ENCODE assay signal across 14 cellular contexts in genomic region chr16:77898671-77899211, GRCh38.
DNase-seq lines count a peak whose midpoint lies in the region; ATAC-seq and TF ChIP-seq lines count a peak whose summit lies in the region.
"Had no signal": no experiment of that assay in that cellular context is flagged by ENCODE, and none has a peak within 500 bp of the region (broad histone marks: within the 10 kb centered on the region; RNA-seq: fewer than 3 reads in every experiment).

No MANE protein-coding gene starts in this region.

- CTCF ChIA-PET in CD4-positive, alpha-beta T cell (lab: Charles Lee): no interaction called here

- POLR2A ChIA-PET in CD4-positive, alpha-beta T cell (lab: Charles Lee): no interaction called here

- H3K27ac ChIP-seq in caudate nucleus (ENCODE audit: low read depth, low read length): peak overlapping the region; percentile 20
- no peak overlapping the region for H3K27ac ChIP-seq in CD4-positive, alpha-beta T cell (ENCODE audit: low read depth, low read length)
- H3K27ac ChIP-seq: cardiac muscle cell, HL-60, tibial artery had no signal

- H3K4me1 Mint-ChIP-seq in CD4-positive, alpha-beta T cell (ENCODE audit: low read depth): no peaks in the 10 kb centered on the region

- no peak overlapping the region for H3K4me3 Mint-ChIP-seq in CD4-positive, alpha-beta T cell
- H3K4me3 Mint-ChIP-seq: activated CD8-positive, alpha-beta T cell treated with anti-CD3 and anti-CD28 coated beads, Interleukin-2, amount 10 ng/mL, durations not matched to agents 7 days and 5 days; T-helper 2 cell treated with Interferon-gamma antibody and Interleukin-4, amounts not matched to agents 5 μg/mL and 100 μg/mL, for 36 hours had no signal

- H3K36me3 Mint-ChIP-seq in CD4-positive, alpha-beta T cell (ENCODE audit: low read depth): no peaks in the 10 kb centered on the region

- peaks cover 2% of the 10 kb centered on the region for H3K4me1 ChIP-seq in mucosa of descending colon (ENCODE audit: low read depth)

- no peaks in the 10 kb centered on the region for H3K9me3 ChIP-seq in mucosa of descending colon
- no peaks in the 10 kb centered on the region for H3K9me3 ChIP-seq in CD4-positive, alpha-beta T cell (ENCODE audit: control insufficient read depth, low read length)
- H3K9me3 ChIP-seq: tibial artery had no signal

- ATAC-seq in mucosa of descending colon: peak; percentile 32
- ATAC-seq in CD4-positive, alpha-beta T cell (ENCODE audit: poor library complexity): no peak
- no peak for ATAC-seq in GM21447 (IDR thresholded peaks at IDR 0.05; ENCODE audit: unreplicated experiment)
- ATAC-seq: activated CD8-positive, alpha-beta T cell treated with anti-CD3 and anti-CD28 coated beads, Interleukin-2, amount 10 ng/mL, durations not matched to agents 7 days and 5 days had no signal

- intact Hi-C loops in mucosa of descending colon (cut with DNase I, micrococcal nuclease): no loop called here
- intact Hi-C loops in CD4-positive, alpha-beta T cell (cut with DNase I, micrococcal nuclease): no loop called here

- H3K4me3 ChIP-seq in mucosa of descending colon: no peak overlapping the region
- H3K4me3 ChIP-seq: cardiac muscle cell, tibial artery had no signal

- peaks cover 10% of the 10 kb centered on the region for H3K27me3 Mint-ChIP-seq in CD4-positive, alpha-beta T cell

- no peaks in the 10 kb centered on the region for H3K9me3 Mint-ChIP-seq in CD4-positive, alpha-beta T cell
- H3K9me3 Mint-ChIP-seq: T-helper 2 cell treated with Interferon-gamma antibody and Interleukin-4, amounts not matched to agents 5 μg/mL and 100 μg/mL, for 36 hours had no signal

- H3K27me3 ChIP-seq in CD4-positive, alpha-beta T cell (ENCODE audit: control insufficient read depth, insufficient read depth, low read length): no peaks in the 10 kb centered on the region
- H3K27me3 ChIP-seq: cardiac muscle cell, tibial artery had no signal

- H3K27ac Mint-ChIP-seq in CD4-positive, alpha-beta T cell: no peak overlapping the region
- H3K27ac Mint-ChIP-seq: activated CD8-positive, alpha-beta T cell treated with anti-CD3 and anti-CD28 coated beads, Interleukin-2, amount 10 ng/mL, durations not matched to agents 7 days and 5 days; T-helper 2 cell treated with Interferon-gamma antibody and Interleukin-4, amounts not matched to agents 5 μg/mL and 100 μg/mL, for 36 hours had no signal

- peak; percentile 30 for DNase-seq in DMS79 (lab: John Stamatoyannopoulos, UW)
- DNase-seq in M059J (ENCODE audit: low read depth): peak; percentile 66
- peak in 8 of 61 donors; percentile 4 to 48 (median 20) for DNase-seq in caudate nucleus (lab: John Stamatoyannopoulos, UW)
- DNase-seq in mucosa of descending colon: no peak
- no peak for DNase-seq in CD4-positive, alpha-beta T cell
- no peak for DNase-seq in hypothalamus (lab: John Stamatoyannopoulos, UW)
- DNase-seq: activated CD8-positive, alpha-beta T cell treated with anti-CD3 and anti-CD28 coated beads, Interleukin-2, amount 10 ng/mL, durations not matched to agents 7 days and 5 days; NCI-H446 treated with DMSO at 0.1 percent for 48 hours; stimulated activated CD4-positive, alpha-beta T cell treated with anti-CD3 and anti-CD28 coated beads, Interleukin-15, amount 100 ng/mL, for 24 hours; tibial artery had no signal

- H3K36me3 ChIP-seq in mucosa of descending colon (ENCODE audit: low read depth): no peaks in the 10 kb centered on the region
- H3K36me3 ChIP-seq: cardiac muscle cell, tibial artery had no signal

- TF ChIP-seq CTCF in mucosa of descending colon (IDR thresholded peaks at IDR 0.05): no peak
- no peak for TF ChIP-seq CTCF in CD4-positive, alpha-beta T cell (IDR thresholded peaks at IDR 0.05)

Comparison
In these comparisons a context has a peak if more than half of its experiments do, and no peak if none do; other contexts are left out.
1. DNase-seq: peak in DMS79 (single experiment) and M059J (single experiment); none in mucosa of descending colon (0 of 3), CD4-positive, alpha-beta T cell (0 of 10) and hypothalamus (0 of 51).